In genomic region chr16:2512920-2513404, GRCh38 we compare ENCODE assay signal across 8 cellular contexts. TPM values are rescaled to one million over a fixed set of nuclear protein-coding genes. Genes with fewer than 3 reads are reported as not detected.
DNase-seq lines count a peak whose midpoint lies in the region; ATAC-seq and TF ChIP-seq lines count a peak whose summit lies in the region.

No MANE protein-coding gene starts in this region.

- peak overlapping the region; percentile 75 for H3K4me3 Mint-ChIP-seq in T-helper 1 cell treated with Interleukin-12 subunit alpha and Interleukin-12 subunit beta and Interleukin-4 antibody, amounts not matched to agents 30 μg/mL and 1 μg/mL, for 36 hours
- H3K4me3 Mint-ChIP-seq in naive thymus-derived CD8-positive, alpha-beta T cell, result peak overlapping the region; percentile 79 to 91 (median 87)

- TF ChIP-seq CTCF in dorsolateral prefrontal cortex (IDR thresholded peaks at IDR 0.05 in 54 of 56, conservative IDR thresholded peaks at IDR 0.05 in 2 of 56; ENCODE audit: low read depth in 1 of 56, partially characterized antibody in 56 of 56), result peak in 1 of 56 donors; percentile 9

- peak overlapping the region; percentile 59 to 99 (median 91) for H3K4me3 ChIP-seq in dorsolateral prefrontal cortex

- no peaks in the 10 kb centered on the region for H3K9me3 Mint-ChIP-seq in T-helper 1 cell treated with Interleukin-12 subunit alpha and Interleukin-12 subunit beta and Interleukin-4 antibody, amounts not matched to agents 30 μg/mL and 1 μg/mL, for 36 hours
- peaks cover 0 to 3% (median 0%) of the 10 kb centered on the region in 9 donors for H3K9me3 Mint-ChIP-seq in naive thymus-derived CD8-positive, alpha-beta T cell

- peaks cover 40% of the 10 kb centered on the region for H3K4me1 Mint-ChIP-seq in T-helper 1 cell treated with Interleukin-12 subunit alpha and Interleukin-12 subunit beta and Interleukin-4 antibody, amounts not matched to agents 30 μg/mL and 1 μg/mL, for 36 hours (ENCODE audit: low read depth)
- H3K4me1 Mint-ChIP-seq in naive thymus-derived CD8-positive, alpha-beta T cell, result peaks cover 33 to 72% (median 48%) of the 10 kb centered on the region in 4 donors

- DNase-seq in T-helper 1 cell (no peak), NCI-H526 treated with DMSO at 0.1 percent for 48 hours (lab: John Stamatoyannopoulos, UW) (peak; percentile 4), dorsolateral prefrontal cortex (no peak)
- DNase-seq in naive thymus-derived CD8-positive, alpha-beta T cell, result peak in 8 of 10 donors; percentile 37 to 81 (median 58)

- ATAC-seq in naive thymus-derived CD8-positive, alpha-beta T cell, result peak; percentile 33 to 38
- ATAC-seq in GM21737 (IDR thresholded peaks at IDR 0.05; ENCODE audit: unreplicated experiment) (no peak), GM21717 (IDR thresholded peaks at IDR 0.05; ENCODE audit: unreplicated experiment) (no peak), HG03442 (IDR thresholded peaks at IDR 0.05; ENCODE audit: unreplicated experiment) (no peak)

- POLR2A ChIA-PET in naive thymus-derived CD8-positive, alpha-beta T cell (lab: Charles Lee), result interaction anchor here (0.6 to 6.8 kb wide), 13 partner anchors 8 to 542 kb away, joined by 3 to 146 read pairs (median 5); partner anchors contain the start of genes CCNF, CEMP1, E4F1 and PDPK1

- H3K27me3 ChIP-seq in dorsolateral prefrontal cortex, result no peaks in the 10 kb centered on the region

- peaks cover 4% of the 10 kb centered on the region for H3K27me3 Mint-ChIP-seq in T-helper 1 cell treated with Interleukin-12 subunit alpha and Interleukin-12 subunit beta and Interleukin-4 antibody, amounts not matched to agents 30 μg/mL and 1 μg/mL, for 36 hours (ENCODE audit: low read depth)
- no peaks in the 10 kb centered on the region for H3K27me3 Mint-ChIP-seq in naive thymus-derived CD8-positive, alpha-beta T cell

- peak overlapping the region in 58 of 59 donors; percentile 39 to 100 (median 98) for H3K27ac ChIP-seq in dorsolateral prefrontal cortex

- peak overlapping the region; percentile 90 for H3K27ac Mint-ChIP-seq in T-helper 1 cell treated with Interleukin-12 subunit alpha and Interleukin-12 subunit beta and Interleukin-4 antibody, amounts not matched to agents 30 μg/mL and 1 μg/mL, for 36 hours
- peak overlapping the region; percentile 91 to 99 (median 96) for H3K27ac Mint-ChIP-seq in naive thymus-derived CD8-positive, alpha-beta T cell

- H3K36me3 Mint-ChIP-seq in T-helper 1 cell treated with Interleukin-12 subunit alpha and Interleukin-12 subunit beta and Interleukin-4 antibody, amounts not matched to agents 30 μg/mL and 1 μg/mL, for 36 hours (ENCODE audit: low read depth), result peaks cover 7% of the 10 kb centered on the region
- peaks cover 0 to 13% (median 0%) of the 10 kb centered on the region in 3 donors for H3K36me3 Mint-ChIP-seq in naive thymus-derived CD8-positive, alpha-beta T cell

- intact Hi-C loops in dorsolateral prefrontal cortex (cut with DNase I), result no loop called here

RNA-seq across cellular contexts. Expression of gene ATP6V0C, which starts 0.8 kb away (rescaled TPM):
- 100 to 1,000 TPM; 283 to 670 (median 496) TPM for total RNA-seq in dorsolateral prefrontal cortex
- total RNA-seq in naive thymus-derived CD8-positive, alpha-beta T cell, result 100 to 1,000 TPM; 116 to 123 TPM
- polyA plus RNA-seq in naive thymus-derived CD8-positive, alpha-beta T cell, result 10 to 100 TPM; 74.9 to 84.9 (median 77.6) TPM

RNA-seq across cellular contexts. Expression of gene AMDHD2, which starts 7.2 kb away (rescaled TPM):
- total RNA-seq in dorsolateral prefrontal cortex, result 10 to 100 TPM; 26.9 to 73.4 (median 42.9) TPM
- 100 to 1,000 TPM; 103 to 107 TPM for total RNA-seq in naive thymus-derived CD8-positive, alpha-beta T cell
- polyA plus RNA-seq in naive thymus-derived CD8-positive, alpha-beta T cell, result 10 to 100 TPM; 15.2 to 17.4 (median 16.4) TPM

RNA-seq across cellular contexts. Expression of gene CEMP1, which starts 18.2 kb away (rescaled TPM):
- total RNA-seq in dorsolateral prefrontal cortex, result 1 to 10 TPM in 12 of 120 experiments, under 1 TPM in 39, not detected in 69; 0.32 to 1.7 (median 0.77) TPM
- 1 to 10 TPM; 1.6 to 2.1 TPM for total RNA-seq in naive thymus-derived CD8-positive, alpha-beta T cell
- 1 to 10 TPM in 2 of 3 donors, under 1 TPM in 1; 0.81 to 6.0 (median 2.8) TPM for polyA plus RNA-seq in naive thymus-derived CD8-positive, alpha-beta T cell

RNA-seq across cellular contexts. Expression of gene PDPK1, which starts 24.9 kb away (rescaled TPM):
- total RNA-seq in dorsolateral prefrontal cortex, result 100 to 1,000 TPM in 95 of 120 experiments, 10 to 100 TPM in 25; 75.2 to 164 (median 115) TPM
- 10 to 100 TPM; 66.1 to 69.7 TPM for total RNA-seq in naive thymus-derived CD8-positive, alpha-beta T cell
- polyA plus RNA-seq in naive thymus-derived CD8-positive, alpha-beta T cell, result 10 to 100 TPM; 27.1 to 44.7 (median 28.6) TPM

RNA-seq across cellular contexts. Expression of gene TBC1D24, which starts 38.0 kb away (rescaled TPM):
- total RNA-seq in dorsolateral prefrontal cortex, result 10 to 100 TPM; 27.5 to 97.0 (median 62.6) TPM
- 10 to 100 TPM; 13.4 to 17.3 TPM for total RNA-seq in naive thymus-derived CD8-positive, alpha-beta T cell
- 1 to 10 TPM; 2.6 to 3.0 (median 2.6) TPM for polyA plus RNA-seq in naive thymus-derived CD8-positive, alpha-beta T cell

Comparison
In these comparisons a context has a peak if more than half of its experiments do, and no peak if none do; other contexts are left out.
1. DNase-seq: peak in NCI-H526 treated with DMSO at 0.1 percent for 48 hours (single experiment) and naive thymus-derived CD8-positive, alpha-beta T cell (8 of 10); none in T-helper 1 cell (0 of 5) and dorsolateral prefrontal cortex (0 of 10).
2. ATAC-seq: peak in naive thymus-derived CD8-positive, alpha-beta T cell (2 of 2); none in GM21737 (single experiment), GM21717 (single experiment) and HG03442 (single experiment).